In the genomic region with DNA sequence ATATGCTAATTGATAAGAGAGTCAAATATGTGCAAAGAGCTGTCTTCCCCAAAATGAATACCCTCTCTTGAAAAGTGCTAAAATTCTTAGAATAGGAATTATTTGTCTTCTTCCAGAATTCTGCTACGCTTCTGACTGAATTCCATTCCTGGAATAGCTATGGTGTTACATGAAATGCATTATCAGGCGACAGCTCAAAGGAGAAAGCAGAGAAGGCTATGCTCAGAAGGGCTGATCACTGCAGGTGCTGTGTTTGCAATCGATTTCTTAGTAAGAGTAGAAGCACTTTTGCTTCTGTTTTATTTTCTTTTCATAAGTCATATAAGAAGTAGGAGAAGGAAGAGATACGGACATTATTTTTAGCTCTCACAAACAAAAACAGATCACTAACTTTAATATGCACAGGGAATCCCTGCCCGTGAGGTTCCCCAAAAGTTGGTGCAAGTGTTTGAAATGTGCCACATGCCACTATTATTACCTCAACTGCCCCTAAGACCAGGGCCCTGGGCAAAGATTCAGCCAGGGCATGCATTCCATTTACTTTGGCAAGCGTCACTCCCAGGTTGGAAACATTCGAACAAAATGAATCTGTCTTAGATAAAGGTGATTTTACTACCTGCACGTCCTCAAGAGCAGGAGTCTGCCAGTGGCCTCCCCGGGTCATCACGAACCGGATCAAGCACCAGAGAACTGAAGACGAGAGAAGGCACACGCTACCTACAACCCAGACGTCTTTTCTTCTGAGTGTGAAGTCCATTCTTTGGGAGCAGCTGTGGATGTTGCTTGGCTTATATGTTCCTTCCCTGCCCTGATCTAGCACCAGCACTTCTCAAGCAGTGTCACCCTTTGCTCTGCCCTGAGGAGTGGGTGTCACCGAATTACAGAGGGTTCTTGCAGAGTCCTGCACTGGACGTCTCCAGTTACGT, we compare ENCODE assay signal across 25 cellular contexts. TPM values are rescaled to one million over a fixed set of nuclear protein-coding genes. Genes with fewer than 3 reads are reported as not detected.
A peak's percentile ranks its signal among the peaks of the same experiment; 100 is the strongest.
DNase-seq lines count a peak whose midpoint lies in the region; ATAC-seq, FAIRE-seq and TF ChIP-seq lines count a peak whose summit lies in the region.
"Had no signal": no experiment of that assay in that cellular context is flagged by ENCODE, and none has a peak within 500 bp of the region (broad histone marks: within the 10 kb centered on the region; RNA-seq: fewer than 3 reads in every experiment).

No MANE protein-coding gene starts in this region.

- no peak for TF ChIP-seq RAD21 in HepG2 (CRISPR knock-in tag; IDR thresholded peaks at IDR 0.05)

- in situ Hi-C loops in HepG2 (cut with HindIII; ENCODE audit: extremely low pct_ligation_motif_present, low pct_unique_long_range_greater_than_20kb): no loop called here
- in situ Hi-C loops in gastrocnemius medialis (cut with MboI; ENCODE audit: low sequenced_read_pairs in 4 of 4): loop anchor here in 1 of 4 donors (25.0 kb wide), 1 partner anchor 1156 kb away; no protein-coding TSS in a partner anchor
- in situ Hi-C loops in GM13976 (cut with MboI; ENCODE audit: low sequenced_read_pairs, unreplicated experiment): no loop called here

- H3K27ac ChIP-seq in VCaP (peak overlapping the region; percentile 87), HepG2 (ENCODE audit: extremely low read length, insufficient read depth, low read length) (no peak overlapping the region), gastrocnemius medialis (peak overlapping the region; percentile 38 to 76 (median 68)), ovary (no peak overlapping the region)
- H3K27ac ChIP-seq: coronary artery, PC-9, skin epidermis, thyroid gland, vagina had no signal

- TF ChIP-seq EP300 in HepG2 (IDR thresholded peaks at IDR 0.05; ENCODE audit: low read depth in 2 of 2, low read length in 2 of 2) (no peak), HepG2 (CRISPR knock-in tag; IDR thresholded peaks at IDR 0.05; ENCODE audit: borderline replicate concordance) (no peak), ovary (IDR thresholded peaks at IDR 0.05) (no peak)

- ATAC-seq in HepG2: no peak; the same call in 1 of the 3 replicates
- peak; percentile 46 to 68 for ATAC-seq in gastrocnemius medialis

- peak overlapping the region; percentile 60 for H3K4me2 ChIP-seq in HepG2 (ENCODE audit: low read depth, low read length)
- H3K4me2 ChIP-seq: PC-9 had no signal

- H3K27me3 Mint-ChIP-seq in glutamatergic neuron (ENCODE audit: unreplicated experiment): peaks cover 5% of the 10 kb centered on the region

- no peak overlapping the region for H3K27ac Mint-ChIP-seq in glutamatergic neuron (ENCODE audit: unreplicated experiment)
- H3K27ac Mint-ChIP-seq: activated naive CD4-positive, alpha-beta T cell treated with anti-CD3 and anti-CD28 coated beads, Interleukin-2, amount 10 ng/mL, durations not matched to agents 7 days and 5 days; activated T-helper 1 cell treated with anti-CD3 and anti-CD28 coated beads, Interleukin-12 subunit alpha, Interleukin-12 subunit beta, Interleukin-2, Interleukin-4 antibody, amounts not matched to agents 30 ng/mL and 10 ng/mL and 1 ng/mL, durations not matched to agents 14 hours and 24 hours and 36 hours; immature natural killer cell; stimulated activated naive CD8-positive, alpha-beta T cell treated with anti-CD3 and anti-CD28 coated beads, Interleukin-15, Interleukin-2, amounts not matched to agents 100 ng/mL and 50 ng/mL, for 24 hours had no signal

- peaks cover 10% of the 10 kb centered on the region for H3K4me1 Mint-ChIP-seq in glutamatergic neuron (ENCODE audit: low read depth, unreplicated experiment)
- H3K4me1 Mint-ChIP-seq: activated naive CD4-positive, alpha-beta T cell treated with anti-CD3 and anti-CD28 coated beads, Interleukin-2, amount 10 ng/mL, durations not matched to agents 7 days and 5 days; immature natural killer cell had no signal

- H3K9me3 Mint-ChIP-seq in glutamatergic neuron (ENCODE audit: unreplicated experiment): no peaks in the 10 kb centered on the region
- H3K9me3 Mint-ChIP-seq: activated naive CD4-positive, alpha-beta T cell treated with anti-CD3 and anti-CD28 coated beads, Interleukin-2, amount 10 ng/mL, durations not matched to agents 7 days and 5 days; activated T-helper 1 cell treated with anti-CD3 and anti-CD28 coated beads, Interleukin-12 subunit alpha, Interleukin-12 subunit beta, Interleukin-2, Interleukin-4 antibody, amounts not matched to agents 30 ng/mL and 10 ng/mL and 1 ng/mL, durations not matched to agents 14 hours and 24 hours and 36 hours; CD14-positive monocyte; immature natural killer cell; stimulated activated naive CD8-positive, alpha-beta T cell treated with anti-CD3 and anti-CD28 coated beads, Interleukin-15, Interleukin-2, amounts not matched to agents 100 ng/mL and 50 ng/mL, for 24 hours had no signal

- H3K9ac ChIP-seq in HepG2 (ENCODE audit: insufficient read depth, low read depth, low read length): no peak overlapping the region

- H3K4me1 ChIP-seq in HepG2 (ENCODE audit: insufficient read depth, low read length) (peaks cover 36% of the 10 kb centered on the region), gastrocnemius medialis (peaks cover 29 to 33% of the 10 kb centered on the region in 2 donors), ovary (ENCODE audit: insufficient read depth) (no peaks in the 10 kb centered on the region)
- H3K4me1 ChIP-seq: thyroid gland, vagina had no signal

- no peaks in the 10 kb centered on the region for H3K9me3 ChIP-seq in HepG2 (ENCODE audit: low read length)
- H3K9me3 ChIP-seq in gastrocnemius medialis: no peaks in the 10 kb centered on the region
- no peaks in the 10 kb centered on the region for H3K9me3 ChIP-seq in ovary
- H3K9me3 ChIP-seq: esophagus muscularis mucosa, prostate gland, thyroid gland, vagina had no signal

- 40% methylated on average over 16 of the region's 17 CpGs for WGBS in HepG2 (ENCODE audit: low lambda C conversion rate)
- WGBS in ovary, 3 donors: 82 to 84% (median 83%) methylated on average over 17 of the region's 17 CpGs

- H3K36me3 ChIP-seq in HepG2 (replicated peaks in 1 of 2; ENCODE audit: control insufficient read depth in 1 of 2, insufficient read depth in 2 of 2, low read length in 2 of 2): no peaks in the 10 kb centered on the region
- H3K36me3 ChIP-seq in gastrocnemius medialis: no peaks in the 10 kb centered on the region
- no peaks in the 10 kb centered on the region for H3K36me3 ChIP-seq in ovary
- H3K36me3 ChIP-seq: esophagus muscularis mucosa, prostate gland, thyroid gland, vagina had no signal

- TF ChIP-seq CTCF in VCaP (conservative IDR thresholded peaks at IDR 0.05): no peak
- no peak for TF ChIP-seq CTCF in glutamatergic neuron (IDR thresholded peaks at IDR 0.05; ENCODE audit: partially characterized antibody, unreplicated experiment)
- no peak for TF ChIP-seq CTCF in HepG2 (CRISPR knock-in tag; IDR thresholded peaks at IDR 0.05)
- no peak for TF ChIP-seq CTCF in gastrocnemius medialis (IDR thresholded peaks at IDR 0.05 in 4 of 5, conservative IDR thresholded peaks at IDR 0.05 in 1 of 5)
- TF ChIP-seq CTCF in ovary (IDR thresholded peaks at IDR 0.05): no peak
- no peak for TF ChIP-seq CTCF in GM10266 (IDR thresholded peaks at IDR 0.05; ENCODE audit: control insufficient read depth, insufficient read depth, low read depth, missing control alignments)
- no peak for TF ChIP-seq CTCF in GM13976 (IDR thresholded peaks at IDR 0.05; ENCODE audit: borderline replicate concordance, control extremely low read depth, extremely low read depth, insufficient read depth, missing control alignments)

- H3K27me3 ChIP-seq in HepG2 (ENCODE audit: control insufficient read depth in 1 of 2, insufficient read depth in 2 of 2, low read length in 2 of 2): peaks cover 0 to 5% of the 10 kb centered on the region in 2 experiments; a peak in 1 of 5 replicates
- H3K27me3 ChIP-seq in gastrocnemius medialis: no peaks in the 10 kb centered on the region
- no peaks in the 10 kb centered on the region for H3K27me3 ChIP-seq in ovary
- H3K27me3 ChIP-seq: esophagus muscularis mucosa, thyroid gland, vagina had no signal

- BruUV-seq in HepG2 (replicated peaks; lab: Mats Ljungman, UMichigan): no TSS peak

- H3K36me3 Mint-ChIP-seq in glutamatergic neuron (ENCODE audit: unreplicated experiment): no peaks in the 10 kb centered on the region
- H3K36me3 Mint-ChIP-seq: activated naive CD4-positive, alpha-beta T cell treated with anti-CD3 and anti-CD28 coated beads, Interleukin-2, amount 10 ng/mL, durations not matched to agents 7 days and 5 days had no signal

- no peak for FAIRE-seq in HepG2 (lab: Jason Lieb, UNC)

- H3K4me3 Mint-ChIP-seq in glutamatergic neuron (ENCODE audit: unreplicated experiment): peak overlapping the region; percentile 14
- H3K4me3 Mint-ChIP-seq: activated naive CD4-positive, alpha-beta T cell treated with anti-CD3 and anti-CD28 coated beads, Interleukin-2, amount 10 ng/mL, durations not matched to agents 7 days and 5 days; activated T-helper 1 cell treated with anti-CD3 and anti-CD28 coated beads, Interleukin-12 subunit alpha, Interleukin-12 subunit beta, Interleukin-2, Interleukin-4 antibody, amounts not matched to agents 30 ng/mL and 10 ng/mL and 1 ng/mL, durations not matched to agents 14 hours and 24 hours and 36 hours; CD14-positive monocyte; immature natural killer cell; stimulated activated naive CD8-positive, alpha-beta T cell treated with anti-CD3 and anti-CD28 coated beads, Interleukin-15, Interleukin-2, amounts not matched to agents 100 ng/mL and 50 ng/mL, for 24 hours had no signal

- CTCF ChIA-PET in HepG2 (lab: Yijun Ruan, JAX; ENCODE audit: low intra/inter-chr PET ratio, low total read pairs): interaction anchor here (1.8 kb wide), 1 partner anchor 1147 kb away, joined by 3 read pairs; no protein-coding TSS in a partner anchor

- intact Hi-C loops in HepG2 (cut with micrococcal nuclease; ENCODE audit: unreplicated experiment): loop anchor here (5.0 kb wide), 1 partner anchor 1146 kb away; no protein-coding TSS in a partner anchor
- intact Hi-C loops in gastrocnemius medialis (cut with DNase I; ENCODE audit: low total_unique reads): loop anchor here (5.0 kb wide), 1 partner anchor 111 kb away; no protein-coding TSS in a partner anchor
- intact Hi-C loops in ovary (cut with DNase I): loop anchor here in 1 of 4 donors (10.0 kb wide), 1 partner anchor 1139 kb away; the partner anchor contains the start of gene FOXC1

- H3K79me2 ChIP-seq in HepG2 (ENCODE audit: insufficient read depth, low read length): no peaks in the 10 kb centered on the region

- H3K4me3 ChIP-seq in HepG2 (replicated peaks in 1 of 3; ENCODE audit: insufficient read depth in 1 of 3, low read depth in 2 of 3, low read length in 3 of 3): peak overlapping the region in 1 of 3 experiments; percentile 5; a peak in 1 of 6 replicates
- H3K4me3 ChIP-seq in gastrocnemius medialis: peak overlapping the region; percentile 3 to 56 (median 18)
- no peak overlapping the region for H3K4me3 ChIP-seq in ovary
- H3K4me3 ChIP-seq: coronary artery, esophagus muscularis mucosa, PC-9, prostate gland, skin epidermis, thyroid gland, vagina had no signal

- no peaks in the 10 kb centered on the region for H4K20me1 ChIP-seq in HepG2 (ENCODE audit: insufficient read depth, low read length)

- H2AFZ ChIP-seq in HepG2 (ENCODE audit: low read length): no peak overlapping the region
- H2AFZ ChIP-seq: PC-9 had no signal

- DNase-seq in glutamatergic neuron (no peak), HepG2 (ENCODE audit: low spot score) (no peak), gastrocnemius medialis (no peak), ovary (no peak), GDM1 (lab: John Stamatoyannopoulos, UW) (no peak), GM10266 (ENCODE audit: extremely low spot score) (no peak), GM13976 (ENCODE audit: low spot score) (no peak)
- DNase-seq: activated CD4-positive, alpha-beta T cell treated with anti-CD3 and anti-CD28 coated beads, Interleukin-2, amount 50 U/mL, for 48 hours; activated CD8-positive, alpha-beta memory T cell treated with anti-CD3 and anti-CD28 coated beads, Interleukin-2, amount 50 U/mL, for 4 hours; activated naive CD4-positive, alpha-beta T cell treated with anti-CD3 and anti-CD28 coated beads, Interleukin-2, amount 10 ng/mL, durations not matched to agents 7 days and 5 days; Calu3; foreskin melanocyte; immature natural killer cell; NCI-H510A; PC-9; thyroid gland had no signal

- POLR2A ChIA-PET in HepG2 (lab: Yijun Ruan, JAX): no interaction called here

- TF ChIP-seq POLR2A in HepG2 (IDR thresholded peaks at IDR 0.05; ENCODE audit: insufficient read depth in 1 of 2, low read depth in 2 of 2, low read length in 2 of 2) (no peak), gastrocnemius medialis (IDR thresholded peaks at IDR 0.05) (peak in 1 of 2 donors; percentile 23), ovary (IDR thresholded peaks at IDR 0.05) (no peak)

RNA-seq across cellular contexts. Expression of gene MYLK4, which starts 7.2 kb away (rescaled TPM):
- total RNA-seq in glutamatergic neuron (ENCODE audit: unreplicated experiment): 0.49 TPM
- 0.15 and 0.29 TPM in 2 replicates for total RNA-seq in HepG2 (2016; rRNA removed; fragmentation: Illumina TruSeq; extraction: Trizol)
- 0.09 and 0.10 TPM in 2 replicates for total RNA-seq in HepG2 (2016; cell fraction: cytosol; rRNA removed; fragmentation: Illumina TruSeq; extraction: Trizol; ENCODE audit: low read depth)
- 0.16 and 0.32 TPM in 2 replicates for total RNA-seq in HepG2 (2016; cell fraction: insoluble cytoplasmic fraction; rRNA removed; fragmentation: Illumina TruSeq; extraction: Trizol)
- 0.03 and 0.10 TPM in 2 replicates for total RNA-seq in HepG2 (2016; cell fraction: membrane; rRNA removed; fragmentation: Illumina TruSeq; extraction: Trizol)
- total RNA-seq in HepG2 (2016; cell fraction: nucleus; rRNA removed; fragmentation: Illumina TruSeq; extraction: Trizol): 0.31 and 0.34 TPM in 2 replicates
- 0.26 and 0.46 TPM in 2 replicates for polyA plus RNA-seq in HepG2 (2011; rRNA removed)
- polyA plus RNA-seq in HepG2 (2011; cell fraction: cytosol; rRNA removed): 0.07 and 0.17 TPM in 2 replicates
- 1.3 and 2.2 TPM in 2 replicates for polyA plus RNA-seq in HepG2 (2011; cell fraction: nucleus; rRNA removed)
- polyA plus RNA-seq in HepG2 (2012): 0.49 and 0.50 TPM in 2 replicates
- 0.02 TPM in 1 of 2 replicates, not detected in the other for polyA plus RNA-seq in HepG2 (2016; cell fraction: cytosol; fragmentation: Illumina TruSeq; extraction: Trizol; ENCODE audit: low read depth)
- polyA plus RNA-seq in HepG2 (2016; cell fraction: insoluble cytoplasmic fraction; fragmentation: Illumina TruSeq; extraction: Trizol; ENCODE audit: low read depth): 0.11 and 0.14 TPM in 2 replicates
- 0.06 and 0.08 TPM in 2 replicates for polyA plus RNA-seq in HepG2 (2016; cell fraction: membrane; fragmentation: Illumina TruSeq; extraction: Trizol; ENCODE audit: low read depth)
- polyA plus RNA-seq in HepG2 (2016; cell fraction: nucleus; fragmentation: Illumina TruSeq; extraction: Trizol; ENCODE audit: insufficient read depth, low read depth): 0.44 and 0.70 TPM in 2 replicates
- 0.10 and 0.33 TPM in 2 replicates for polyA minus RNA-seq in HepG2 (2011; rRNA and poly(A)+ RNA removed; ENCODE audit: low replicate concordance)
- 0.09 TPM in 1 of 2 replicates, not detected in the other for polyA minus RNA-seq in HepG2 (2011; cell fraction: cytosol; rRNA and poly(A)+ RNA removed)
- 0.64 and 0.87 TPM in 2 replicates for polyA minus RNA-seq in HepG2 (2011; cell fraction: nucleus; rRNA and poly(A)+ RNA removed)
- 10 to 100 TPM in 3 of 4 donors, 1 to 10 TPM in 1; 2.4 to 46.7 (median 26.9) TPM for total RNA-seq in gastrocnemius medialis
- under 1 TPM; 0.24 to 0.83 (median 0.50) TPM for total RNA-seq in ovary
- polyA plus RNA-seq in ovary: under 1 TPM; 0.38 to 0.52 TPM

RNA-seq across cellular contexts. Expression of gene WRNIP1, which starts 21.6 kb away (rescaled TPM):
- 46.5 TPM for total RNA-seq in glutamatergic neuron (ENCODE audit: unreplicated experiment)
- 88.9 and 90.3 TPM in 2 replicates for total RNA-seq in HepG2 (2016; rRNA removed; fragmentation: Illumina TruSeq; extraction: Trizol)
- total RNA-seq in HepG2 (2016; cell fraction: cytosol; rRNA removed; fragmentation: Illumina TruSeq; extraction: Trizol; ENCODE audit: low read depth): 14.5 and 15.0 TPM in 2 replicates
- total RNA-seq in HepG2 (2016; cell fraction: insoluble cytoplasmic fraction; rRNA removed; fragmentation: Illumina TruSeq; extraction: Trizol): 82.7 and 90.1 TPM in 2 replicates
- 49.2 and 50.7 TPM in 2 replicates for total RNA-seq in HepG2 (2016; cell fraction: membrane; rRNA removed; fragmentation: Illumina TruSeq; extraction: Trizol)
- total RNA-seq in HepG2 (2016; cell fraction: nucleus; rRNA removed; fragmentation: Illumina TruSeq; extraction: Trizol): 48.4 and 54.7 TPM in 2 replicates
- 73.4 and 77.7 TPM in 2 replicates for polyA plus RNA-seq in HepG2 (2011; rRNA removed)
- polyA plus RNA-seq in HepG2 (2011; cell fraction: cytosol; rRNA removed): 83.3 and 106 TPM in 2 replicates
- polyA plus RNA-seq in HepG2 (2011; cell fraction: nucleus; rRNA removed): 69.3 and 70.9 TPM in 2 replicates
- 57.7 and 65.4 TPM in 2 replicates for polyA plus RNA-seq in HepG2 (2012)
- 15.1 and 16.9 TPM in 2 replicates for polyA plus RNA-seq in HepG2 (2016; cell fraction: cytosol; fragmentation: Illumina TruSeq; extraction: Trizol; ENCODE audit: low read depth)
- 96.1 and 98.5 TPM in 2 replicates for polyA plus RNA-seq in HepG2 (2016; cell fraction: insoluble cytoplasmic fraction; fragmentation: Illumina TruSeq; extraction: Trizol; ENCODE audit: low read depth)
- 36.1 and 39.8 TPM in 2 replicates for polyA plus RNA-seq in HepG2 (2016; cell fraction: membrane; fragmentation: Illumina TruSeq; extraction: Trizol; ENCODE audit: low read depth)
- polyA plus RNA-seq in HepG2 (2016; cell fraction: nucleus; fragmentation: Illumina TruSeq; extraction: Trizol; ENCODE audit: insufficient read depth, low read depth): 90.6 and 97.4 TPM in 2 replicates
- 73.1 and 84.7 TPM in 2 replicates for polyA minus RNA-seq in HepG2 (2011; rRNA and poly(A)+ RNA removed; ENCODE audit: low replicate concordance)
- polyA minus RNA-seq in HepG2 (2011; cell fraction: cytosol; rRNA and poly(A)+ RNA removed): 32.4 and 32.5 TPM in 2 replicates
- 39.9 and 43.4 TPM in 2 replicates for polyA minus RNA-seq in HepG2 (2011; cell fraction: nucleus; rRNA and poly(A)+ RNA removed)
- total RNA-seq in gastrocnemius medialis: 10 to 100 TPM; 51.9 to 66.0 (median 57.3) TPM
- total RNA-seq in ovary: 10 to 100 TPM; 30.4 to 73.4 (median 34.6) TPM
- polyA plus RNA-seq in ovary: 10 to 100 TPM; 33.9 to 39.5 TPM

Comparison
In these comparisons a context has a peak if more than half of its experiments do, and no peak if none do; other contexts are left out.
1. H3K27ac ChIP-seq: peak in VCaP (single experiment) and gastrocnemius medialis (4 of 4); none in HepG2 (single experiment) and ovary (0 of 2).